14 cellular contexts compared by ENCODE assay signal in genomic region chr2:240502059-240502429, GRCh38.
"Had no signal": no experiment of that assay in that cellular context is flagged by ENCODE, and none has a peak within 500 bp of the region (broad histone marks: within the 10 kb centered on the region; RNA-seq: fewer than 3 reads in every experiment).

No MANE protein-coding gene starts in this region.

- H3K9me3 Mint-ChIP-seq: activated CD4-positive, alpha-beta T cell treated with anti-CD3 and anti-CD28 coated beads, Interleukin-2, amount 10 ng/mL, durations not matched to agents 24 days and 14 days; activated naive CD8-positive, alpha-beta T cell treated with anti-CD3 and anti-CD28 coated beads for 36 hours; activated T-cell treated with anti-CD3 and anti-CD28 coated beads, Interleukin-2, amount 50 U/mL, for 72 hours had no signal

- H3K27ac Mint-ChIP-seq: activated CD4-positive, alpha-beta T cell treated with anti-CD3 and anti-CD28 coated beads, Interleukin-2, amount 10 ng/mL, durations not matched to agents 24 days and 14 days; activated naive CD8-positive, alpha-beta T cell treated with anti-CD3 and anti-CD28 coated beads for 36 hours; activated T-cell treated with anti-CD3 and anti-CD28 coated beads, Interleukin-2, amount 50 U/mL, for 72 hours had no signal

- H3K4me1 Mint-ChIP-seq: activated naive CD8-positive, alpha-beta T cell treated with anti-CD3 and anti-CD28 coated beads for 36 hours had no signal

- ATAC-seq: activated T-cell treated with anti-CD3 and anti-CD28 coated beads, Interleukin-2, amount 50 U/mL, for 72 hours; body of pancreas had no signal

- H3K27me3 ChIP-seq: body of pancreas, esophagus squamous epithelium had no signal

- DNase-seq: activated CD4-positive, alpha-beta T cell treated with anti-CD3 and anti-CD28 coated beads, Interleukin-2, amount 10 ng/mL, durations not matched to agents 24 days and 14 days; activated CD4-positive, CD25-positive, alpha-beta regulatory T cell; activated gamma-delta T cell; activated naive CD8-positive, alpha-beta T cell treated with anti-CD3 and anti-CD28 coated beads for 36 hours; activated T-cell treated with anti-CD3 and anti-CD28 coated beads, Interleukin-2, amount 50 U/mL, for 72 hours; amygdala; caudate nucleus; esophagus squamous epithelium; left cardiac atrium; midbrain had no signal

- H3K4me1 ChIP-seq: body of pancreas, esophagus squamous epithelium had no signal

- H3K4me3 Mint-ChIP-seq: activated CD4-positive, alpha-beta T cell treated with anti-CD3 and anti-CD28 coated beads, Interleukin-2, amount 10 ng/mL, durations not matched to agents 24 days and 14 days; activated naive CD8-positive, alpha-beta T cell treated with anti-CD3 and anti-CD28 coated beads for 36 hours; activated T-cell treated with anti-CD3 and anti-CD28 coated beads, Interleukin-2, amount 50 U/mL, for 72 hours had no signal

- H3K27me3 Mint-ChIP-seq: activated CD4-positive, alpha-beta T cell treated with anti-CD3 and anti-CD28 coated beads, Interleukin-2, amount 10 ng/mL, durations not matched to agents 24 days and 14 days; activated naive CD8-positive, alpha-beta T cell treated with anti-CD3 and anti-CD28 coated beads for 36 hours had no signal

- H3K4me3 ChIP-seq: body of pancreas, esophagus squamous epithelium, SK-N-MC, skin epidermis, thoracic aorta had no signal

- H3K9me3 ChIP-seq: body of pancreas, esophagus squamous epithelium, thoracic aorta had no signal

- H3K27ac ChIP-seq: body of pancreas, esophagus squamous epithelium, SK-N-MC, skin epidermis, thoracic aorta had no signal
